In the genomic region with DNA sequence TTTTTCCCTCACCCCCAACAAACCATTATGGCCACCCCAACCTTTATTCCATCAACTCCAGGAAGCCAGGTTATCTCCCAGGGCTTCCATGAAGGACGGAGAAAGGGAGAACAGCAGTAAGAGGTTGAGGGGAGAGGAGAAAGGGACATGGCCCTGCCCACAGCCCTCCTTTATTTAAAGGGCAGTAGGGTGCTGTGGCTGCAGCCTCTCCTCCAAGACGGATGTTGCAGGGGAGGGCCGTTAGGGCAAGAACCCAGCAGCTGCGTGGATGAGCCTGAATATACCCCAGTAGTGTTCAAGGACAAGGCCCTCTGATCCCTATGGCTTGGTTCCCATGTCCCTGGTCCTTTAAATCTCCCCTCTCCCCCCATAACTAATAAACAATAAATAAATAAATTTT, we compare ENCODE assay signal across 15 cellular contexts. TPM values are rescaled to one million over a fixed set of nuclear protein-coding genes. Genes with fewer than 3 reads are reported as not detected.
DNase-seq lines count a peak whose midpoint lies in the region; ATAC-seq, FAIRE-seq and TF ChIP-seq lines count a peak whose summit lies in the region.
"Had no signal": no experiment of that assay in that cellular context is flagged by ENCODE, and none has a peak within 500 bp of the region (broad histone marks: within the 10 kb centered on the region; RNA-seq: fewer than 3 reads in every experiment).

No MANE protein-coding gene starts in this region.

- H3K27ac ChIP-seq in MM.1S (ENCODE audit: low read length) (peak overlapping the region; percentile 87), small intestine (ENCODE audit: low read depth in 1 of 2, low read length in 1 of 2) (peak overlapping the region; percentile 12)

- peaks cover 84% of the 10 kb centered on the region for H3F3A ChIP-seq in MM.1S (ENCODE audit: insufficient read depth, low read length)

- DNase-seq in activated CD4-positive, alpha-beta T cell treated with anti-CD3 and anti-CD28 coated beads, Interleukin-2, amount 10 ng/mL, durations not matched to agents 7 days and 5 days, result no peak
- DNase-seq in activated CD4-positive, alpha-beta T cell treated with anti-CD3 and anti-CD28 coated beads for 4 hours, result no peak
- DNase-seq in MM.1S, result no peak
- DNase-seq in activated naive CD8-positive, alpha-beta T cell treated with anti-CD3 and anti-CD28 coated beads, Interleukin-2, amount 50 U/mL, for 24 hours, result no peak
- no peak for DNase-seq in small intestine
- DNase-seq in inferior parietal cortex (ENCODE audit: extremely low spot score), result no peak
- DNase-seq in DMS79 (lab: John Stamatoyannopoulos, UW), result no peak
- DNase-seq: activated T-cell treated with anti-CD3 and anti-CD28 coated beads for 4 hours, HCEC 1CT, NCI-H2081, NCI-H748 treated with DMSO at 0.1 percent for 48 hours, SHP77 had no signal

- no peaks in the 10 kb centered on the region for H4K20me1 ChIP-seq in MM.1S (ENCODE audit: insufficient read depth, low read length)

- H3K4me3 Mint-ChIP-seq in activated CD4-positive, alpha-beta T cell treated with anti-CD3 and anti-CD28 coated beads, Interleukin-2, amount 10 ng/mL, durations not matched to agents 7 days and 5 days, result peak overlapping the region; percentile 13
- H3K4me3 Mint-ChIP-seq in activated naive CD8-positive, alpha-beta T cell treated with anti-CD3 and anti-CD28 coated beads, Interleukin-2, amount 50 U/mL, for 24 hours, result peak overlapping the region; percentile 72

- peaks cover 88% of the 10 kb centered on the region for H3K4me1 ChIP-seq in MM.1S (ENCODE audit: low read length)
- H3K4me1 ChIP-seq in small intestine (ENCODE audit: control insufficient read depth in 2 of 2, insufficient read depth in 1 of 2, low read depth in 1 of 2, low read length in 1 of 2), result peaks cover 0 to 5% of the 10 kb centered on the region in 2 donors

- no peaks in the 10 kb centered on the region for H3K27me3 ChIP-seq in MM.1S (replicated peaks; ENCODE audit: insufficient read depth, low read length)
- H3K27me3 ChIP-seq in small intestine (ENCODE audit: control insufficient read depth in 2 of 2, insufficient read depth in 2 of 2, low read length in 2 of 2), result no peaks in the 10 kb centered on the region

- H3K27me3 Mint-ChIP-seq in activated CD4-positive, alpha-beta T cell treated with anti-CD3 and anti-CD28 coated beads, Interleukin-2, amount 10 ng/mL, durations not matched to agents 7 days and 5 days, result no peaks in the 10 kb centered on the region
- H3K27me3 Mint-ChIP-seq in activated naive CD8-positive, alpha-beta T cell treated with anti-CD3 and anti-CD28 coated beads, Interleukin-2, amount 50 U/mL, for 24 hours, result no peaks in the 10 kb centered on the region

- 77 to 78% (median 77%) methylated on average over 4 of the region's 4 CpGs for WGBS in small intestine, 3 donors

- peak overlapping the region; percentile 47; the same call in 1 of the 2 replicates for H3K9ac ChIP-seq in MM.1S (ENCODE audit: low read length)

- TF ChIP-seq CTCF in MM.1S (IDR thresholded peaks at IDR 0.05; ENCODE audit: low read length), result no peak

- CTCF ChIA-PET in activated CD4-positive, alpha-beta T cell treated with anti-CD3 and anti-CD28 coated beads, Interleukin-2, amount 10 ng/mL, durations not matched to agents 7 days and 5 days (lab: Charles Lee), result interaction anchor here (0.8 to 2.0 kb wide), 2 partner anchors 14 to 31 kb away, joined by 4 to 6 read pairs; a partner anchor contains a TSS

- peaks cover 47% of the 10 kb centered on the region for H3K36me3 Mint-ChIP-seq in activated CD4-positive, alpha-beta T cell treated with anti-CD3 and anti-CD28 coated beads, Interleukin-2, amount 10 ng/mL, durations not matched to agents 7 days and 5 days (ENCODE audit: low read depth)
- H3K36me3 Mint-ChIP-seq in activated naive CD8-positive, alpha-beta T cell treated with anti-CD3 and anti-CD28 coated beads, Interleukin-2, amount 50 U/mL, for 24 hours (ENCODE audit: low read depth), result peaks cover 52% of the 10 kb centered on the region

- FAIRE-seq in small intestine (lab: Jason Lieb, UNC), result no peak
- FAIRE-seq: D721Med had no signal

- POLR2A ChIA-PET in activated CD4-positive, alpha-beta T cell treated with anti-CD3 and anti-CD28 coated beads, Interleukin-2, amount 10 ng/mL, durations not matched to agents 7 days and 5 days (lab: Charles Lee), result interaction anchor here (0.9 kb wide), 1 partner anchor 13 kb away, joined by 3 read pairs; no protein-coding TSS in a partner anchor

- peak overlapping the region; percentile 83 for H3K27ac Mint-ChIP-seq in activated CD4-positive, alpha-beta T cell treated with anti-CD3 and anti-CD28 coated beads, Interleukin-2, amount 10 ng/mL, durations not matched to agents 7 days and 5 days
- H3K27ac Mint-ChIP-seq in activated naive CD8-positive, alpha-beta T cell treated with anti-CD3 and anti-CD28 coated beads, Interleukin-2, amount 50 U/mL, for 24 hours, result peak overlapping the region; percentile 92

- H3K4me3 ChIP-seq in MM.1S (ENCODE audit: low read length), result no peak overlapping the region
- H3K4me3 ChIP-seq in small intestine (ENCODE audit: low read depth in 1 of 2, low read length in 2 of 2), result no peak overlapping the region

- H3K4me2 ChIP-seq in MM.1S (ENCODE audit: low read depth, low read length), result peak overlapping the region; percentile 77

- peaks cover 38% of the 10 kb centered on the region for H3K4me1 Mint-ChIP-seq in activated CD4-positive, alpha-beta T cell treated with anti-CD3 and anti-CD28 coated beads, Interleukin-2, amount 10 ng/mL, durations not matched to agents 7 days and 5 days
- peaks cover 64% of the 10 kb centered on the region for H3K4me1 Mint-ChIP-seq in activated naive CD8-positive, alpha-beta T cell treated with anti-CD3 and anti-CD28 coated beads, Interleukin-2, amount 50 U/mL, for 24 hours

- no peak for ATAC-seq in activated naive CD8-positive, alpha-beta T cell treated with anti-CD3 and anti-CD28 coated beads, Interleukin-2, amount 50 U/mL, for 24 hours
- no peak for ATAC-seq in HG03159 (IDR thresholded peaks at IDR 0.05; ENCODE audit: unreplicated experiment)

- no peaks in the 10 kb centered on the region for H3K9me2 ChIP-seq in MM.1S (replicated peaks; ENCODE audit: insufficient read depth, low read length)

- no peaks in the 10 kb centered on the region for H3K9me3 Mint-ChIP-seq in activated CD4-positive, alpha-beta T cell treated with anti-CD3 and anti-CD28 coated beads, Interleukin-2, amount 10 ng/mL, durations not matched to agents 7 days and 5 days
- no peaks in the 10 kb centered on the region for H3K9me3 Mint-ChIP-seq in activated naive CD8-positive, alpha-beta T cell treated with anti-CD3 and anti-CD28 coated beads, Interleukin-2, amount 50 U/mL, for 24 hours

- H3K36me3 ChIP-seq in MM.1S (replicated peaks; ENCODE audit: insufficient read depth, low read length) (peaks cover 27% of the 10 kb centered on the region), small intestine (ENCODE audit: control insufficient read depth in 2 of 2, insufficient read depth in 2 of 2, low read length in 2 of 2) (peaks cover 23 to 33% of the 10 kb centered on the region in 2 donors)

- H3K79me2 ChIP-seq in MM.1S (ENCODE audit: low read length), result peaks cover 37% of the 10 kb centered on the region

- H2AFZ ChIP-seq in MM.1S (ENCODE audit: low read length), result no peak overlapping the region

- no peaks in the 10 kb centered on the region for H3K9me3 ChIP-seq in MM.1S (replicated peaks; ENCODE audit: insufficient read depth, low read length)
- no peaks in the 10 kb centered on the region for H3K9me3 ChIP-seq in small intestine (ENCODE audit: control insufficient read depth, low read depth)

RNA-seq across cellular contexts. Expression of a gene that starts 5.9 kb away (rescaled TPM):
- total RNA-seq in activated CD4-positive, alpha-beta T cell treated with anti-CD3 and anti-CD28 coated beads, Interleukin-2, amount 10 ng/mL, durations not matched to agents 7 days and 5 days, result not detected
- 1 to 10 TPM in 1 of 3 donors, under 1 TPM in 1, not detected in 1; 0.82 to 1.3 TPM for polyA plus RNA-seq in small intestine
- total RNA-seq: lower leg skin had no signal

RNA-seq across cellular contexts. Expression of a gene that starts 13.1 kb away (rescaled TPM):
- total RNA-seq in activated CD4-positive, alpha-beta T cell treated with anti-CD3 and anti-CD28 coated beads, Interleukin-2, amount 10 ng/mL, durations not matched to agents 7 days and 5 days, result 10 to 100 TPM; 66.3 to 67.3 TPM
- 10 to 100 TPM in 2 of 3 donors, 1 to 10 TPM in 1; 7.3 to 29.5 (median 15.0) TPM for polyA plus RNA-seq in small intestine

RNA-seq across cellular contexts. Expression of a gene that starts 31.1 kb away (rescaled TPM):
- 100 to 1,000 TPM; 157 to 191 TPM for total RNA-seq in activated CD4-positive, alpha-beta T cell treated with anti-CD3 and anti-CD28 coated beads, Interleukin-2, amount 10 ng/mL, durations not matched to agents 7 days and 5 days
- polyA plus RNA-seq in small intestine, result 10 to 100 TPM; 14.6 to 41.4 (median 35.1) TPM

RNA-seq across cellular contexts. Expression of a gene that starts 36.1 kb away (rescaled TPM):
- 10 to 100 TPM; 24.0 to 28.4 TPM for total RNA-seq in activated CD4-positive, alpha-beta T cell treated with anti-CD3 and anti-CD28 coated beads, Interleukin-2, amount 10 ng/mL, durations not matched to agents 7 days and 5 days
- polyA plus RNA-seq in small intestine, result 10 to 100 TPM in 1 of 3 donors, 1 to 10 TPM in 2; 9.7 to 13.4 (median 9.9) TPM
